ENCODE assay signal across 1 cellular context in genomic region chr16:68234188-68235104, GRCh38.
TF ChIP-seq lines count a peak whose summit lies in the region.

No MANE protein-coding gene starts in this region.

TF ChIP-seq in liver, 16 proteins besides CTCF, POLR2A, EP300 and RAD21 (continued from another document):
- TF ChIP-seq FOXA2 (IDR thresholded peaks at IDR 0.05), result peak; percentile 44
- TF ChIP-seq TAF1 (conservative IDR thresholded peaks at IDR 0.05), result peak; percentile 98
- peak; percentile 61 for TF ChIP-seq ATF3 (IDR thresholded peaks at IDR 0.05)
